1 cellular context compared by ENCODE assay signal in the genomic region with DNA sequence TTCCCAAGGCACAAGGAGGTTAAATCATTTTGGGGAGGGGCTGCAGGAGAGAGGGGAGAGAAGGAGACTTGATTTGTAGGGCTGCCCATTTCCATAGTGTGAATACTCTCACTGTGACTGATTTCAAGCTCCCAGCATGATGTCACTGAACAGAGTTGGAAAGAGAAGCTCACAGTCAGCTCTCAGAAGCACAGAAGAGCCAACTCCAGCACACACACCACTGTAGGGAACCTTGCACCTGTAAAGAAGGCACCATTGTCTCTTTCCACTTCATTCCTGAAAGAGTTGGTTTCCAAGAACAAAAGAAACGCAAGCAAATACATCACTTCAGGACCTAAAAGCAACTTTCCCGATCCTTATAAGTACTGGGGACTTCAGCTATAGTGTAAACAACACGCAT.
TF ChIP-seq lines count a peak whose summit lies in the region.

No MANE protein-coding gene starts in this region.

TF ChIP-seq in GM23338, 12 proteins besides CTCF, POLR2A, EP300 and RAD21 (continued from another document):
- TF ChIP-seq, protein P1, sequence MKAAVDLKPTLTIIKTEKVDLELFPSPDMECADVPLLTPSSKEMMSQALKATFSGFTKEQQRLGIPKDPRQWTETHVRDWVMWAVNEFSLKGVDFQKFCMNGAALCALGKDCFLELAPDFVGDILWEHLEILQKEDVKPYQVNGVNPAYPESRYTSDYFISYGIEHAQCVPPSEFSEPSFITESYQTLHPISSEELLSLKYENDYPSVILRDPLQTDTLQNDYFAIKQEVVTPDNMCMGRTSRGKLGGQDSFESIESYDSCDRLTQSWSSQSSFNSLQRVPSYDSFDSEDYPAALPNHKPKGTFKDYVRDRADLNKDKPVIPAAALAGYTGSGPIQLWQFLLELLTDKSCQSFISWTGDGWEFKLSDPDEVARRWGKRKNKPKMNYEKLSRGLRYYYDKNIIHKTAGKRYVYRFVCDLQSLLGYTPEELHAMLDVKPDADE (IDR thresholded peaks at IDR 0.05): no peak
- TF ChIP-seq EZH2 (IDR thresholded peaks at IDR 0.05; ENCODE audit: low read depth, unreplicated experiment): no peak
